5 cellular contexts compared by ENCODE assay signal in genomic region chr18:26128192-26128591, GRCh38. TPM values are rescaled to one million over a fixed set of nuclear protein-coding genes. Genes with fewer than 3 reads are reported as not detected.
"Had no signal": no experiment of that assay in that cellular context is flagged by ENCODE, and none has a peak within 500 bp of the region (broad histone marks: within the 10 kb centered on the region; RNA-seq: fewer than 3 reads in every experiment).

No MANE protein-coding gene starts in this region.

RNA-seq across cellular contexts. Expression of gene PSMA8, which starts 5.5 kb away (rescaled TPM):
- total RNA-seq: ascending aorta, bronchial epithelial cell, cardiac muscle cell, chondrocyte, WTC11 had no signal
- polyA plus RNA-seq: cardiac muscle cell had no signal
